ENCODE assay signal across 11 cellular contexts in the genomic region with DNA sequence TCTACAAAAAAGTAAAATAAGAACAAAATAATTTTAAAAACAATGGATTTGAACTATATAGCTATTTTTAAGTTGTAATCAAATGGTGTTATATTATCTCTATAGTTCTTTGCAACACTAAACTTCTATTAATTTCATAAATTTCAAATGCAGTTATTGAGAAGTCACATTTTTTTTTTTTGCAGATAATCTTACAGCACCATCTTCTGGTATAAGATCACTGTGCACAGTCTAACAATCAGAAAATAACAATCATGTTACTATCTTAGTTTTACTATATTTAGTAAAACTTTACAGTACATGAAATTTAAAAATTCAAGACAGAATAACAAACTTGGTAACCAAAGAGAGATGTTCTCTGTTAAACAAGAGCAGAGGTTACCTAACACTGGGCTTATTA. TPM values are rescaled to one million over a fixed set of nuclear protein-coding genes. Genes with fewer than 3 reads are reported as not detected.
DNase-seq lines count a peak whose midpoint lies in the region; TF ChIP-seq lines count a peak whose summit lies in the region.
"Had no signal": no experiment of that assay in that cellular context is flagged by ENCODE, and none has a peak within 500 bp of the region (broad histone marks: within the 10 kb centered on the region; RNA-seq: fewer than 3 reads in every experiment).

No MANE protein-coding gene starts in this region.

- H3K9me2 ChIP-seq in SU-DHL-6 (replicated peaks; ENCODE audit: insufficient read depth, low read length): no peaks in the 10 kb centered on the region
- H3K9me2 ChIP-seq in hepatocyte (replicated peaks; ENCODE audit: insufficient read depth): no peaks in the 10 kb centered on the region

- DNase-seq in AG04450 (ENCODE audit: low read depth, low spot score) (no peak), GM13977 (ENCODE audit: low spot score) (no peak), hepatocyte (ENCODE audit: low spot score) (no peak), SIG-M5 (lab: John Stamatoyannopoulos, UW) (no peak), HT-29 (ENCODE audit: low spot score) (no peak), NCI-H146 treated with DMSO at 0.1 percent for 48 hours (lab: John Stamatoyannopoulos, UW; ENCODE audit: unreplicated experiment) (no peak)
- DNase-seq in activated naive CD4-positive, alpha-beta T cell treated with anti-CD3 and anti-CD28 coated beads for 36 hours: no peak
- DNase-seq: activated effector memory CD4-positive, alpha-beta T cell treated with Interleukin-2 at 50 U/mL for 16 hours; right cardiac atrium; testis had no signal

- H3K9me3 ChIP-seq in AG04450 (ENCODE audit: control insufficient read depth, insufficient read depth, low read length) (no peaks in the 10 kb centered on the region), SU-DHL-6 (ENCODE audit: insufficient read depth, low read length) (no peaks in the 10 kb centered on the region), hepatocyte (ENCODE audit: low read depth) (no peaks in the 10 kb centered on the region)
- H3K9me3 ChIP-seq: testis had no signal

- H3K4me1 Mint-ChIP-seq in activated naive CD4-positive, alpha-beta T cell treated with anti-CD3 and anti-CD28 coated beads for 36 hours (ENCODE audit: low read depth): peaks cover 2% of the 10 kb centered on the region

- CTCF ChIA-PET in AG04450 (lab: Charles Lee): interaction anchor here (0.6 to 1.8 kb wide), 7 partner anchors 9 to 828 kb away, joined by 3 to 9 read pairs (median 3); no protein-coding TSS in a partner anchor
- CTCF ChIA-PET in activated naive CD4-positive, alpha-beta T cell treated with anti-CD3 and anti-CD28 coated beads for 36 hours (lab: Charles Lee): interaction anchor here (0.6 to 1.1 kb wide), 6 partner anchors 10 to 231 kb away, joined by 3 to 5 read pairs (median 4); no protein-coding TSS in a partner anchor

- TF ChIP-seq CTCF in AG04450 (IDR thresholded peaks at IDR 0.05; ENCODE audit: low read depth, low read length): peak; percentile 42
- peak; percentile 21 for TF ChIP-seq CTCF in GM13977 (IDR thresholded peaks at IDR 0.05; ENCODE audit: extremely low read depth, insufficient read depth, missing control alignments)
- TF ChIP-seq CTCF in SU-DHL-6 (IDR thresholded peaks at IDR 0.05; ENCODE audit: insufficient read depth, low read length, poor library complexity, severe bottlenecking): no peak
- peak; percentile 41 for TF ChIP-seq CTCF in hepatocyte (IDR thresholded peaks at IDR 0.05; ENCODE audit: poor library complexity)

- H3K27me3 ChIP-seq in AG04450 (ENCODE audit: control insufficient read depth, insufficient read depth, low read length) (no peaks in the 10 kb centered on the region), SU-DHL-6 (ENCODE audit: low read length) (no peaks in the 10 kb centered on the region), hepatocyte (no peaks in the 10 kb centered on the region)
- H3K27me3 ChIP-seq: testis had no signal

- H3K4me2 ChIP-seq in SU-DHL-6 (ENCODE audit: low read depth, low read length, poor library complexity, severe bottlenecking) (peak overlapping the region; percentile 50), hepatocyte (no peak overlapping the region)

- no peak overlapping the region for H3K9ac ChIP-seq in SU-DHL-6 (ENCODE audit: low read length)

- H3K36me3 ChIP-seq in SU-DHL-6 (ENCODE audit: low read length): peaks cover 11% of the 10 kb centered on the region; the same call in 1 of the 2 replicates
- no peaks in the 10 kb centered on the region for H3K36me3 ChIP-seq in hepatocyte (replicated peaks; ENCODE audit: insufficient read depth, low read depth)

- intact Hi-C loops in activated naive CD4-positive, alpha-beta T cell treated with anti-CD3 and anti-CD28 coated beads for 36 hours (cut with micrococcal nuclease): loop anchor here (10.0 kb wide), 1 partner anchor 1159 kb away; no protein-coding TSS in a partner anchor

- no peaks in the 10 kb centered on the region for H3K79me2 ChIP-seq in SU-DHL-6 (ENCODE audit: insufficient read depth, low read length)
- no peaks in the 10 kb centered on the region for H3K79me2 ChIP-seq in hepatocyte

- no peak overlapping the region for H3K27ac Mint-ChIP-seq in activated naive CD4-positive, alpha-beta T cell treated with anti-CD3 and anti-CD28 coated beads for 36 hours

- POLR2A ChIA-PET in AG04450 (lab: Yijun Ruan, JAX): no interaction called here

- H3F3A ChIP-seq in SU-DHL-6 (ENCODE audit: insufficient read depth): peaks cover 17% of the 10 kb centered on the region; the same call in 1 of the 2 replicates

- in situ Hi-C loops in GM13977 (cut with MboI; ENCODE audit: low pct_unique_long_range_greater_than_20kb, low sequenced_read_pairs, unreplicated experiment): no loop called here

- no peak overlapping the region for H3K27ac ChIP-seq in AG04450 (ENCODE audit: low read depth, low read length)
- peak overlapping the region; percentile 60; the same call in 1 of the 2 replicates for H3K27ac ChIP-seq in SU-DHL-6 (ENCODE audit: low read depth, low read length)
- H3K27ac ChIP-seq in hepatocyte: no peak overlapping the region
- H3K27ac ChIP-seq: testis had no signal

- H3K4me3 Mint-ChIP-seq in activated naive CD4-positive, alpha-beta T cell treated with anti-CD3 and anti-CD28 coated beads for 36 hours: no peak overlapping the region

- H3K4me3 ChIP-seq in AG04450 (ENCODE audit: low read depth, low read length) (no peak overlapping the region), SU-DHL-6 (ENCODE audit: insufficient read depth, low read length, poor library complexity, severe bottlenecking) (no peak overlapping the region), hepatocyte (no peak overlapping the region)
- H3K4me3 ChIP-seq: testis had no signal

- H3K36me3 Mint-ChIP-seq in activated naive CD4-positive, alpha-beta T cell treated with anti-CD3 and anti-CD28 coated beads for 36 hours (ENCODE audit: low read depth): peaks cover 4% of the 10 kb centered on the region

- H4K20me1 ChIP-seq in SU-DHL-6 (ENCODE audit: low read depth, low read length) (no peaks in the 10 kb centered on the region), hepatocyte (ENCODE audit: insufficient read depth, poor library complexity, severe bottlenecking) (no peaks in the 10 kb centered on the region)

- H2AFZ ChIP-seq in SU-DHL-6 (ENCODE audit: low read depth, low read length, severe bottlenecking) (no peak overlapping the region), hepatocyte (no peak overlapping the region)

- no peaks in the 10 kb centered on the region for H3K27me3 Mint-ChIP-seq in activated naive CD4-positive, alpha-beta T cell treated with anti-CD3 and anti-CD28 coated beads for 36 hours (ENCODE audit: low read depth)

- no peaks in the 10 kb centered on the region for H3K9me3 Mint-ChIP-seq in activated naive CD4-positive, alpha-beta T cell treated with anti-CD3 and anti-CD28 coated beads for 36 hours

- no peaks in the 10 kb centered on the region for H3K4me1 ChIP-seq in hepatocyte (ENCODE audit: insufficient read depth)
- H3K4me1 ChIP-seq: testis had no signal

RNA-seq across cellular contexts. Expression of gene GXYLT1, which starts 40.6 kb away (rescaled TPM):
- polyA plus RNA-seq in AG04450 (2011; rRNA removed) (13.4 and 20.6 TPM in 2 replicates), hepatocyte (9.0 and 11.6 TPM in 2 replicates)
- polyA minus RNA-seq in AG04450 (2011; rRNA and poly(A)+ RNA removed): 6.2 and 12.5 TPM in 2 replicates
- total RNA-seq in hepatocyte: 21.2 and 28.8 TPM in 2 replicates
- total RNA-seq in HT-29 (2014; rRNA removed; shearing (Covaris generic)): 4.6 and 6.3 TPM in 2 replicates
- 1 to 10 TPM; 4.6 to 5.1 TPM for total RNA-seq in activated naive CD4-positive, alpha-beta T cell treated with anti-CD3 and anti-CD28 coated beads for 36 hours
